In the genomic region with DNA sequence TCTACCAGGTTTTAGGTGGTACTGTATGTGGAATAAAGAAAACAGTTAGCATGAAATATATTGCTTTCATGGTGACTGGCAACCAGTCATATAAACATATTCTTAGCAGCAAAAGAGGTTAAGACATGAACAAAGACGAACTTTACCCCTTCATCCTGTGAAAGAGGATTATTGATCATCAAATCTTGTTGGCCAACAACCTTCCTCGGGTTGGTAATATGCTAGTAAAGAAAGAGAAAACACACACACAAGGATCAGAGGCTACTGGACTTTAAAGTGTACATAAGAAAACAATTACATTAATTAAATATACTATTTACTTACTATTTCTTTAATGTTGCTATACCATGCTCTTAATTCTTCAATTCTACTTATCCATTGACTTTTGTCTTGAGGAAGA, we compare ENCODE assay signal across 28 cellular contexts.
"Had no signal": no experiment of that assay in that cellular context is flagged by ENCODE, and none has a peak within 500 bp of the region (broad histone marks: within the 10 kb centered on the region; RNA-seq: fewer than 3 reads in every experiment).

No MANE protein-coding gene starts in this region.

- H3K36me3 ChIP-seq: ovary, thyroid gland had no signal

- H2AFZ ChIP-seq: parathyroid adenoma had no signal

- DNase-seq: naive B cell; naive thymus-derived CD8-positive, alpha-beta T cell; nephron progenitor cell; nucleus accumbens; ovary; posterior cingulate gyrus; psoas muscle; right cardiac atrium; stimulated activated CD4-positive, alpha-beta T cell treated with anti-CD3 and anti-CD28 coated beads, Interleukin-15, amount 100 ng/mL, for 24 hours; stimulated activated CD4-positive, alpha-beta T cell treated with anti-CD3 and anti-CD28 coated beads, Interleukin-2, amount 100 ng/mL, for 24 hours; stimulated activated CD4-positive, alpha-beta T cell treated with anti-CD3 and anti-CD28 coated beads, Interleukin-2, amount 100 ng/mL, for 48 hours; stimulated activated CD4-positive, alpha-beta T cell treated with anti-CD3 and anti-CD28 coated beads, Interleukin-4, amount 100 ng/mL, for 24 hours; stimulated activated naive B cell treated with anti-CD40 and anti-IgM and Interleukin-4, amounts not matched to agents 10 μg/mL and 1 μg/mL and 100 μg/mL, for 72 hours; stimulated activated naive CD4-positive, alpha-beta T cell treated with Interleukin-2 at 50 U/mL for 16 hours; stomach; thyroid gland; trophoblast cell; upper lobe of left lung had no signal

- ATAC-seq: naive thymus-derived CD8-positive, alpha-beta T cell; natural killer cell treated with Interleukin-12 subunit alpha and Interleukin-12 subunit beta and Interleukin-15 and Interleukin-18, amount 100 ng/mL, for 72 hours; psoas muscle; right cardiac atrium; sciatic nerve; stimulated activated effector memory CD8-positive, alpha-beta T cell treated with anti-CD3 and anti-CD28 coated beads, Interleukin-12 subunit alpha, Interleukin-12 subunit beta, amount 100 ng/mL, for 72 hours; stimulated activated naive B cell treated with anti-CD40 and anti-IgM and Interleukin-4, amounts not matched to agents 10 μg/mL and 1 μg/mL and 100 μg/mL, for 72 hours had no signal

- FAIRE-seq: urothelium cell line had no signal

- H3K9ac ChIP-seq: parathyroid adenoma had no signal

- H3K27me3 ChIP-seq: neutrophil, ovary, stomach, thyroid gland, tibial nerve, upper lobe of left lung, vagina had no signal

- H3K9me3 ChIP-seq: neutrophil, ovary, psoas muscle, stomach, thoracic aorta, thyroid gland, tibial nerve, upper lobe of left lung, vagina had no signal

- H3K4me1 ChIP-seq: thyroid gland, tibial nerve, upper lobe of left lung, vagina had no signal

- H3K79me2 ChIP-seq: parathyroid adenoma had no signal

- H3K27ac ChIP-seq: neutrophil, ovary, parathyroid adenoma, psoas muscle, skin epidermis, stomach, thoracic aorta, thyroid gland, tibial nerve, upper lobe of left lung, vagina had no signal

- H3K4me3 ChIP-seq: ovary, psoas muscle, skin epidermis, stomach, thoracic aorta, thyroid gland, tibial nerve, upper lobe of left lung, vagina had no signal
